ENCODE assay signal across 10 cellular contexts in the genomic region with DNA sequence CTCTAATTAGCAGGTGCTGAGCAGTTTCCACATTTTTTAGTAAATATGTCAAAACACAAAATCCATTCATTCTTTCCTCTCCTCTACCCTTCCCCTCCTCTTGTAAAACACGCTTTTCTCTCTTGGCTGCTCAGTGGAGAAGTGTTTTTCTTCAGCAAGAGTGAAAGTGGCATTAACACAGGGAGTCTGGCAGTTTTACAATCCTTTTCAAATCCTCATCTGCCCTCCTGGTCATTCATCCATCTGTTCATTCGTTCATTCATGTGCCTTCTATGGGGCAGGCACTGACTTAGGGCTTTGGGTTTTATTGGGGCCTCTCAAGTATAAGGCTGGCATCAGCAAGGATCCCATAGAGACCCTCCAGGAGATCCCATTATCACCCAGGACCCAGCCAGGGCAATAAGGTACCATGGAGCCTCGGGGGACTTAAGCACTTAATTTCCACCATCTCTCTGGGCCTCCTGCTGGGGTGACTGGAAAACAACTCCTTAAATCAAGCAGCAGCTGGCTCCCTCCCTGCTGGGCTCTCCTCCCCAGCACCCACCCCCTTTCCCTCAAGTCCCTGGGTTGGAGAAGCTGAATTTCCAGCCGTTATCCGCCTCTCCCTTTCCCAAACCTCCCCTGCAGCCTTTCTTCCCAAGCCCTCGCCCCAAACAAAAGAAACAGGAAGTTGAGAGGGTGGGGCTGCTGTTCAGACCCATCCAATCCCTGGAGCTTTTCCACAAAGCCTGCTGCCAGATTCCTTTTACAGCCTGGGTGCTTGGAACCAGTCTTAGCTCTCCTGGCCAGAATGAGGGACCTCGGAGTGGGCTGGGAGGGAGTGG. TPM values are rescaled to one million over a fixed set of nuclear protein-coding genes. Genes with fewer than 3 reads are reported as not detected.
A peak's percentile ranks its signal among the peaks of the same experiment; 100 is the strongest.
DNase-seq lines count a peak whose midpoint lies in the region; ATAC-seq, FAIRE-seq and TF ChIP-seq lines count a peak whose summit lies in the region.
"Had no signal": no experiment of that assay in that cellular context is flagged by ENCODE, and none has a peak within 500 bp of the region (broad histone marks: within the 10 kb centered on the region; RNA-seq: fewer than 3 reads in every experiment).

No MANE protein-coding gene starts in this region.

- H3K36me3 ChIP-seq in bronchial epithelial cell (ENCODE audit: control insufficient read depth, insufficient read depth, low read length): no peaks in the 10 kb centered on the region

- H3K4me3 ChIP-seq in AG10803 (ENCODE audit: low read length) (no peak overlapping the region), bronchial epithelial cell (ENCODE audit: low read depth, low read length) (no peak overlapping the region)

- TF ChIP-seq POLR2A in erythroblast (IDR thresholded peaks at IDR 0.05; ENCODE audit: low read length): no peak

- no peaks in the 10 kb centered on the region for H3K27me3 ChIP-seq in bronchial epithelial cell (ENCODE audit: control insufficient read depth, insufficient read depth, low read length)

- DNase-seq in AG10803 (ENCODE audit: low read depth): peak; percentile 79
- peak; percentile 97 for DNase-seq in NCI-H1694 treated with DMSO at 0.1 percent for 48 hours (lab: John Stamatoyannopoulos, UW)
- DNase-seq in bronchial epithelial cell (ENCODE audit: low read depth): peak; percentile 43
- peak; percentile 72 for DNase-seq in left kidney (ENCODE audit: low read depth, low spot score)
- DNase-seq in erythroblast (lab: John Stamatoyannopoulos, UW): no peak
- no peak for DNase-seq in activated CD8-positive, alpha-beta memory T cell treated with anti-CD3 and anti-CD28 coated beads for 24 hours
- no peak for DNase-seq in HPDE6-E6E7 (ENCODE audit: extremely low spot score)
- DNase-seq: NK-92 treated with Interleukin-12 subunit alpha and Interleukin-12 subunit beta, amount 100 ng/mL, for 24 hours had no signal

- no peak for FAIRE-seq in bronchial epithelial cell (lab: Jason Lieb, UNC)
- FAIRE-seq: colon had no signal

- ATAC-seq in HG02571 (IDR thresholded peaks at IDR 0.05; ENCODE audit: unreplicated experiment): no peak

- peak; percentile 47 for TF ChIP-seq CTCF in AG10803 (conservative IDR thresholded peaks at IDR 0.05; ENCODE audit: low read length)
- peak; percentile 13 for TF ChIP-seq CTCF in bronchial epithelial cell (IDR thresholded peaks at IDR 0.05; ENCODE audit: insufficient read depth, low read length, severe bottlenecking)

RNA-seq across cellular contexts. Expression of a gene that starts 32.6 kb away (rescaled TPM):
- not detected in 2 replicates for total RNA-seq in bronchial epithelial cell

Comparison
In these comparisons a context has a peak if more than half of its experiments do, and no peak if none do; other contexts are left out.
1. DNase-seq: peak in AG10803 (single experiment), NCI-H1694 treated with DMSO at 0.1 percent for 48 hours (single experiment), bronchial epithelial cell (single experiment) and left kidney (single experiment); none in erythroblast (0 of 2), activated CD8-positive, alpha-beta memory T cell treated with anti-CD3 and anti-CD28 coated beads for 24 hours (single experiment) and HPDE6-E6E7 (single experiment).